In the genomic region with DNA sequence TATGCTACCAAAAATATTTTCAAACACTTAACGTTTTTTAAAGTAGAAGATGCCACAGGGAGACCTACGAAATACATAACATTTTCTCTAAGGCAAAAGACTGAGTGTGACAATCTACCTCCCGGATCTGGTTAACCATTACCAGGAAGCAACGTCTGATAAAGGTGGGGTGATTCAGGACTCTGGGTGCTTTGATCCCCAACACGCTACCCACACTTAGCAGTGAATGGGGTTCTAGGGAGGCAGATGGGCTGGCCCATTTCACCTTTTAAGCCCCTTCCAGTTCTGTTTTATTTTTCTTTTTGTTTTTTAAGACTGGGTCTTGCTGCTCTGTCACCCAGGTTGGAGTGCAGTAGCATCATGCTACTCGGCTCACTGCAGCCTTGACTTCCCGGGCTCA, we compare ENCODE assay signal across 17 cellular contexts.
"Had no signal": no experiment of that assay in that cellular context is flagged by ENCODE, and none has a peak within 500 bp of the region (broad histone marks: within the 10 kb centered on the region; RNA-seq: fewer than 3 reads in every experiment).

No MANE protein-coding gene starts in this region.

- H3K27ac Mint-ChIP-seq: activated naive CD8-positive, alpha-beta T cell; activated T-helper 1 cell treated with anti-CD3 and anti-CD28 coated beads, Interleukin-12 subunit alpha, Interleukin-12 subunit beta, Interleukin-2, Interleukin-4 antibody, amounts not matched to agents 30 ng/mL and 10 ng/mL and 1 ng/mL, durations not matched to agents 14 hours and 24 hours and 36 hours; nephron progenitor cell had no signal

- H3K4me3 ChIP-seq: colonic mucosa, esophagus muscularis mucosa, gastrocnemius medialis, pancreas, psoas muscle, right atrium auricular region, tibial artery had no signal

- H3K27me3 ChIP-seq: colonic mucosa, dorsolateral prefrontal cortex, esophagus muscularis mucosa, gastrocnemius medialis, pancreas, right atrium auricular region, tibial artery had no signal

- H3K4me3 Mint-ChIP-seq: activated naive CD8-positive, alpha-beta T cell; activated T-helper 1 cell treated with anti-CD3 and anti-CD28 coated beads, Interleukin-12 subunit alpha, Interleukin-12 subunit beta, Interleukin-2, Interleukin-4 antibody, amounts not matched to agents 30 ng/mL and 10 ng/mL and 1 ng/mL, durations not matched to agents 14 hours and 24 hours and 36 hours; nephron progenitor cell; stimulated activated naive CD8-positive, alpha-beta T cell treated with anti-CD3 and anti-CD28 coated beads, Interleukin-15, amount 100 ng/mL, for 72 hours had no signal

- H3K36me3 ChIP-seq: colonic mucosa, pancreas, right atrium auricular region had no signal

- DNase-seq: activated CD4-positive, alpha-beta T cell treated with anti-CD3 and anti-CD28 coated beads for 48 hours; activated gamma-delta T cell treated with Interleukin-2 at 50 U/mL for 16 hours; amniotic stem cell; colonic mucosa; dorsolateral prefrontal cortex; gastrocnemius medialis; head of caudate nucleus; nephron progenitor cell; pancreas; psoas muscle; stimulated activated CD4-positive, alpha-beta T cell treated with anti-CD3 and anti-CD28 coated beads, Interleukin-1b, Interleukin-23, amount 100 ng/mL, for 48 hours; stimulated activated naive CD8-positive, alpha-beta T cell treated with anti-CD3 and anti-CD28 coated beads, Interleukin-15, amount 100 ng/mL, for 72 hours; tibial artery had no signal

- H3K9me3 ChIP-seq: colonic mucosa, esophagus muscularis mucosa, gastrocnemius medialis, pancreas, psoas muscle, right atrium auricular region, tibial artery had no signal

- ATAC-seq: gastrocnemius medialis; psoas muscle; stimulated activated naive CD8-positive, alpha-beta T cell treated with anti-CD3 and anti-CD28 coated beads, Interleukin-15, amount 100 ng/mL, for 72 hours had no signal

- H3K27me3 Mint-ChIP-seq: activated naive CD8-positive, alpha-beta T cell; stimulated activated naive CD8-positive, alpha-beta T cell treated with anti-CD3 and anti-CD28 coated beads, Interleukin-15, amount 100 ng/mL, for 72 hours had no signal

- H3K9me3 Mint-ChIP-seq: activated T-helper 1 cell treated with anti-CD3 and anti-CD28 coated beads, Interleukin-12 subunit alpha, Interleukin-12 subunit beta, Interleukin-2, Interleukin-4 antibody, amounts not matched to agents 30 ng/mL and 10 ng/mL and 1 ng/mL, durations not matched to agents 14 hours and 24 hours and 36 hours; stimulated activated naive CD8-positive, alpha-beta T cell treated with anti-CD3 and anti-CD28 coated beads, Interleukin-15, amount 100 ng/mL, for 72 hours had no signal

- H3K27ac ChIP-seq: colonic mucosa, gastrocnemius medialis, pancreas, psoas muscle, right atrium auricular region, tibial artery had no signal
